In genomic region chr19:50258918-50259372, GRCh38 we compare ENCODE assay signal across 8 cellular contexts. TPM values are rescaled to one million over a fixed set of nuclear protein-coding genes. Genes with fewer than 3 reads are reported as not detected.
A peak's percentile ranks its signal among the peaks of the same experiment; 100 is the strongest.
DNase-seq lines count a peak whose midpoint lies in the region; ATAC-seq and TF ChIP-seq lines count a peak whose summit lies in the region.

No MANE protein-coding gene starts in this region.

- no peaks in the 10 kb centered on the region for H3K9me3 Mint-ChIP-seq in Caco-2 (ENCODE audit: unreplicated experiment)
- H3K9me3 Mint-ChIP-seq in activated naive CD8-positive, alpha-beta T cell treated with anti-CD3 and anti-CD28 coated beads, Interleukin-2, amount 50 U/mL, for 24 hours = peaks cover 13% of the 10 kb centered on the region
- H3K9me3 Mint-ChIP-seq in neural progenitor cell = peaks cover 7% of the 10 kb centered on the region
- H3K9me3 Mint-ChIP-seq in activated naive CD4-positive, alpha-beta T cell treated with anti-CD3 and anti-CD28 coated beads, Interleukin-2, amount 10 ng/mL, durations not matched to agents 7 days and 5 days = peaks cover 15% of the 10 kb centered on the region

- H3K4me1 Mint-ChIP-seq in Caco-2 (ENCODE audit: low read depth, unreplicated experiment) = no peaks in the 10 kb centered on the region
- H3K4me1 Mint-ChIP-seq in activated naive CD8-positive, alpha-beta T cell treated with anti-CD3 and anti-CD28 coated beads, Interleukin-2, amount 50 U/mL, for 24 hours = no peaks in the 10 kb centered on the region
- H3K4me1 Mint-ChIP-seq in neural progenitor cell = no peaks in the 10 kb centered on the region
- no peaks in the 10 kb centered on the region for H3K4me1 Mint-ChIP-seq in activated naive CD4-positive, alpha-beta T cell treated with anti-CD3 and anti-CD28 coated beads, Interleukin-2, amount 10 ng/mL, durations not matched to agents 7 days and 5 days

- no peaks in the 10 kb centered on the region for H3K9me3 ChIP-seq in Caco-2
- no peaks in the 10 kb centered on the region for H3K9me3 ChIP-seq in HCT116 (ENCODE audit: control insufficient read depth in 1 of 2, insufficient read depth in 1 of 2, low read depth in 1 of 2, low read length in 2 of 2)
- H3K9me3 ChIP-seq in neural progenitor cell (ENCODE audit: low read depth) = no peaks in the 10 kb centered on the region

- peak; percentile 86 for TF ChIP-seq RAD21 in HCT116 (IDR thresholded peaks at IDR 0.05; ENCODE audit: low read depth)

- no peak for TF ChIP-seq POLR2A in HCT116 (IDR thresholded peaks at IDR 0.05; ENCODE audit: borderline replicate concordance, extremely low read depth, insufficient read depth, insufficient read length)

- H3K27ac Mint-ChIP-seq in Caco-2 (ENCODE audit: unreplicated experiment) (no peak overlapping the region), neural progenitor cell (no peak overlapping the region)
- H3K27ac Mint-ChIP-seq in activated naive CD8-positive, alpha-beta T cell treated with anti-CD3 and anti-CD28 coated beads, Interleukin-2, amount 50 U/mL, for 24 hours = no peak overlapping the region
- H3K27ac Mint-ChIP-seq in activated naive CD4-positive, alpha-beta T cell treated with anti-CD3 and anti-CD28 coated beads, Interleukin-2, amount 10 ng/mL, durations not matched to agents 7 days and 5 days = no peak overlapping the region

- H3K9me2 ChIP-seq in HCT116 (ENCODE audit: insufficient read depth) = no peaks in the 10 kb centered on the region

- H3K9ac ChIP-seq in HCT116 (ENCODE audit: low read length) = no peak overlapping the region
- no peak overlapping the region for H3K9ac ChIP-seq in neural progenitor cell

- H3K79me2 ChIP-seq in HCT116 (ENCODE audit: insufficient read depth, low read length) (no peaks in the 10 kb centered on the region), neural progenitor cell (ENCODE audit: low read depth) (no peaks in the 10 kb centered on the region)

- peaks cover 55% of the 10 kb centered on the region for H3K36me3 Mint-ChIP-seq in Caco-2 (ENCODE audit: insufficient read depth, unreplicated experiment)
- H3K36me3 Mint-ChIP-seq in activated naive CD8-positive, alpha-beta T cell treated with anti-CD3 and anti-CD28 coated beads, Interleukin-2, amount 50 U/mL, for 24 hours (ENCODE audit: low read depth) = no peaks in the 10 kb centered on the region
- peaks cover 3% of the 10 kb centered on the region for H3K36me3 Mint-ChIP-seq in neural progenitor cell
- no peaks in the 10 kb centered on the region for H3K36me3 Mint-ChIP-seq in activated naive CD4-positive, alpha-beta T cell treated with anti-CD3 and anti-CD28 coated beads, Interleukin-2, amount 10 ng/mL, durations not matched to agents 7 days and 5 days

- peak in 1 of 2 experiments; percentile 68 for DNase-seq in Caco-2
- no peak for DNase-seq in HCT116 (ENCODE audit: low read depth, low spot score)
- DNase-seq in activated naive CD8-positive, alpha-beta T cell treated with anti-CD3 and anti-CD28 coated beads, Interleukin-2, amount 50 U/mL, for 24 hours = peak; percentile 53
- DNase-seq in neural progenitor cell (ENCODE audit: low spot score) = peak; percentile 57
- no peak for DNase-seq in NCI-H2081 (lab: John Stamatoyannopoulos, UW)
- no peak for DNase-seq in NCI-H1417 (lab: John Stamatoyannopoulos, UW)
- DNase-seq in GF-D8 (lab: John Stamatoyannopoulos, UW) = no peak
- no peak for DNase-seq in activated naive CD4-positive, alpha-beta T cell treated with anti-CD3 and anti-CD28 coated beads, Interleukin-2, amount 10 ng/mL, durations not matched to agents 7 days and 5 days

- peaks cover 10% of the 10 kb centered on the region for H3K36me3 ChIP-seq in Caco-2 (ENCODE audit: control insufficient read depth, insufficient read depth, low read length)
- H3K36me3 ChIP-seq in HCT116 (ENCODE audit: control insufficient read depth in 1 of 2, insufficient read depth in 2 of 2, low read length in 2 of 2) = peaks cover 0 to 7% of the 10 kb centered on the region in 2 experiments; a peak in 3 of 4 replicates
- no peaks in the 10 kb centered on the region for H3K36me3 ChIP-seq in neural progenitor cell

- no peak overlapping the region for H3K27ac ChIP-seq in HCT116 (ENCODE audit: low read depth, low read length)
- H3K27ac ChIP-seq in neural progenitor cell = no peak overlapping the region

- intact Hi-C loops in Caco-2 (cut with micrococcal nuclease; ENCODE audit: unreplicated experiment) (no loop called here), HCT116 (cut with micrococcal nuclease) (loop anchor here (1.0 kb wide), 1 partner anchor 94 kb away; no protein-coding TSS in a partner anchor)

- H3K4me2 ChIP-seq in HCT116 (ENCODE audit: low read length) (no peak overlapping the region), neural progenitor cell (no peak overlapping the region)

- POLR2A ChIA-PET in Caco-2 (lab: Charles Lee) = no interaction called here
- POLR2A ChIA-PET in HCT116 (lab: Charles Lee) = no interaction called here

- RAD21 ChIA-PET in HCT116 (lab: Charles Lee; ENCODE audit: low non-redundant PET in 1 of 2, low total read pairs in 2 of 2, uncharacterized antibody in 2 of 2, unreplicated experiment in 2 of 2) = interaction anchor here in 1 of 2 experiments (0.6 to 1.3 kb wide), 2 partner anchors 24 to 111 kb away, joined by 5 to 6 read pairs; no protein-coding TSS in a partner anchor

- TF ChIP-seq CTCF in Caco-2 (IDR thresholded peaks at IDR 0.05; ENCODE audit: insufficient read depth in 1 of 2, low read depth in 1 of 2, low read length in 1 of 2, severe bottlenecking in 1 of 2, unreplicated experiment in 1 of 2) (peak; percentile 57 to 62), HCT116 (IDR thresholded peaks at IDR 0.05 in 2 of 3, conservative IDR thresholded peaks at IDR 0.05 in 1 of 3; ENCODE audit: borderline replicate concordance in 1 of 3, insufficient read depth in 1 of 3, low read depth in 2 of 3, low read length in 2 of 3) (peak; percentile 69 to 94 (median 87); a peak in 5 of 6 replicates), neural progenitor cell (IDR thresholded peaks at IDR 0.05) (peak; percentile 81)

- CTCF ChIA-PET in Caco-2 (lab: Charles Lee) = interaction anchor here (0.7 to 1.9 kb wide), 4 partner anchors 14 to 111 kb away, joined by 4 to 9 read pairs (median 4); no protein-coding TSS in a partner anchor
- CTCF ChIA-PET in HCT116 (lab: Charles Lee) = interaction anchor here (0.8 to 2.0 kb wide), 6 partner anchors 8 to 111 kb away, joined by 3 to 9 read pairs (median 4); no protein-coding TSS in a partner anchor
- CTCF ChIA-PET in activated naive CD4-positive, alpha-beta T cell treated with anti-CD3 and anti-CD28 coated beads, Interleukin-2, amount 10 ng/mL, durations not matched to agents 7 days and 5 days (lab: Charles Lee) = interaction anchor here (0.8 to 1.2 kb wide), 2 partner anchors 11 to 111 kb away, joined by 3 to 6 read pairs; no protein-coding TSS in a partner anchor

- no peak overlapping the region for H3K4me3 ChIP-seq in Caco-2 (ENCODE audit: low read depth, low read length)
- H3K4me3 ChIP-seq in HCT116 (replicated peaks in 1 of 2; ENCODE audit: low read depth in 1 of 2, low read length in 2 of 2) = no peak overlapping the region
- H3K4me3 ChIP-seq in neural progenitor cell = no peak overlapping the region

- H3K4me1 ChIP-seq in Caco-2 (no peaks in the 10 kb centered on the region), HCT116 (ENCODE audit: control insufficient read depth in 1 of 2, insufficient read depth in 2 of 2, low read length in 2 of 2) (no peaks in the 10 kb centered on the region), neural progenitor cell (no peaks in the 10 kb centered on the region)

- H3K27me3 ChIP-seq in Caco-2 (replicated peaks; ENCODE audit: control insufficient read depth, insufficient read depth, low read length) (no peaks in the 10 kb centered on the region), HCT116 (ENCODE audit: insufficient read depth, low read length) (no peaks in the 10 kb centered on the region), neural progenitor cell (no peaks in the 10 kb centered on the region)

- peak; percentile 88 for ATAC-seq in HCT116
- ATAC-seq in activated naive CD8-positive, alpha-beta T cell treated with anti-CD3 and anti-CD28 coated beads, Interleukin-2, amount 50 U/mL, for 24 hours = no peak

- no TSS peak for BruUV-seq in Caco-2 (replicated peaks; lab: Mats Ljungman, UMichigan)
- no TSS peak for BruUV-seq in HCT116 (replicated peaks; lab: Mats Ljungman, UMichigan)

- H3F3A ChIP-seq in neural progenitor cell (ENCODE audit: low read depth) = no peaks in the 10 kb centered on the region

- no peaks in the 10 kb centered on the region for H3K27me3 Mint-ChIP-seq in Caco-2 (ENCODE audit: insufficient read depth, unreplicated experiment)
- peaks cover 13% of the 10 kb centered on the region for H3K27me3 Mint-ChIP-seq in activated naive CD8-positive, alpha-beta T cell treated with anti-CD3 and anti-CD28 coated beads, Interleukin-2, amount 50 U/mL, for 24 hours
- H3K27me3 Mint-ChIP-seq in neural progenitor cell (ENCODE audit: insufficient read depth, low read depth) = peaks cover 9% of the 10 kb centered on the region
- no peaks in the 10 kb centered on the region for H3K27me3 Mint-ChIP-seq in activated naive CD4-positive, alpha-beta T cell treated with anti-CD3 and anti-CD28 coated beads, Interleukin-2, amount 10 ng/mL, durations not matched to agents 7 days and 5 days

- H2AFZ ChIP-seq in HCT116 (ENCODE audit: low read depth, low read length, poor library complexity, severe bottlenecking) = no peak overlapping the region
- no peak overlapping the region for H2AFZ ChIP-seq in neural progenitor cell (replicated peaks)

- no peak overlapping the region for H3K4me3 Mint-ChIP-seq in Caco-2 (ENCODE audit: unreplicated experiment)
- H3K4me3 Mint-ChIP-seq in activated naive CD8-positive, alpha-beta T cell treated with anti-CD3 and anti-CD28 coated beads, Interleukin-2, amount 50 U/mL, for 24 hours = no peak overlapping the region
- no peak overlapping the region for H3K4me3 Mint-ChIP-seq in neural progenitor cell
- H3K4me3 Mint-ChIP-seq in activated naive CD4-positive, alpha-beta T cell treated with anti-CD3 and anti-CD28 coated beads, Interleukin-2, amount 10 ng/mL, durations not matched to agents 7 days and 5 days = no peak overlapping the region

- H4K20me1 ChIP-seq in HCT116 (ENCODE audit: insufficient read depth) (no peaks in the 10 kb centered on the region), neural progenitor cell (ENCODE audit: low read depth) (no peaks in the 10 kb centered on the region)

TF ChIP-seq in HCT116, 20 proteins besides CTCF, POLR2A, EP300 and RAD21 (continues in another document):
- TF ChIP-seq TCF7L2 (IDR thresholded peaks at IDR 0.05; ENCODE audit: borderline replicate concordance, extremely low read depth, insufficient read depth, insufficient read length) (no peak), SIN3A (IDR thresholded peaks at IDR 0.05; ENCODE audit: low read depth) (no peak), SRF (IDR thresholded peaks at IDR 0.05; ENCODE audit: low read depth) (no peak), ZNF274 (IDR thresholded peaks at IDR 0.05; ENCODE audit: low read depth, low read length) (no peak), EZH2phosphoT487 (IDR thresholded peaks at IDR 0.05; ENCODE audit: borderline replicate concordance) (no peak), CEBPB (IDR thresholded peaks at IDR 0.05; ENCODE audit: low read depth) (no peak), YY1 (IDR thresholded peaks at IDR 0.05; ENCODE audit: extremely low read depth, insufficient replicate concordance, low read depth, low read length) (no peak), ZFX (IDR thresholded peaks at IDR 0.05) (no peak)

RNA-seq across cellular contexts. Expression of gene MYH14, which starts 55.5 kb away (rescaled TPM):
- total RNA-seq in Caco-2 (2022) (78.3 and 89.8 TPM in 2 replicates), HCT116 (2021; ENCODE audit: unreplicated experiment) (60.1 TPM), neural progenitor cell (ENCODE audit: low replicate concordance) (1.6 and 6.7 TPM in 2 replicates)
- 56.7 and 59.5 TPM in 2 replicates for polyA plus RNA-seq in HCT116 (2012)

Comparison
In these comparisons a context has a peak if more than half of its experiments do, and no peak if none do; other contexts are left out.
1. DNase-seq: peak in activated naive CD8-positive, alpha-beta T cell treated with anti-CD3 and anti-CD28 coated beads, Interleukin-2, amount 50 U/mL, for 24 hours (single experiment) and neural progenitor cell (single experiment); none in HCT116 (single experiment), NCI-H2081 (0 of 2), NCI-H1417 (0 of 3), GF-D8 (single experiment) and activated naive CD4-positive, alpha-beta T cell treated with anti-CD3 and anti-CD28 coated beads, Interleukin-2, amount 10 ng/mL, durations not matched to agents 7 days and 5 days (single experiment).
2. Peak in every context shown above with its lines, with median percentiles within 50 percentile points of each other: CTCF ChIP-seq.